Comparison of ENCODE assay signal across 2 cellular contexts in genomic region chr13:23845309-23845708, GRCh38.
TF ChIP-seq lines count a peak whose summit lies in the region.

No MANE protein-coding gene starts in this region.

TF ChIP-seq in GM12878, 131 proteins besides CTCF, POLR2A, EP300 and RAD21:
- TF ChIP-seq EED (IDR thresholded peaks at IDR 0.05; ENCODE audit: low read depth) (peak; percentile 16; the same call in 1 of the 2 replicates), SPI1 (IDR thresholded peaks at IDR 0.05; ENCODE audit: borderline replicate concordance, insufficient read depth, low read depth, low read length) (peak; percentile 15; the same call in 1 of the 2 replicates), MTA3 (IDR thresholded peaks at IDR 0.05; ENCODE audit: borderline replicate concordance, low read length) (peak; percentile 75; the same call in 1 of the 2 replicates), SMAD5 (IDR thresholded peaks at IDR 0.05; ENCODE audit: low read depth) (peak; percentile 35; the same call in 1 of the 2 replicates), CBFB (IDR thresholded peaks at IDR 0.05; ENCODE audit: low read depth) (0 out of 2 replicates have a peak, but pooled peaks have one; percentile 51), FOS (IDR thresholded peaks at IDR 0.05; ENCODE audit: borderline replicate concordance, extremely low read depth, insufficient read length) (no peak), BCL3 (IDR thresholded peaks at IDR 0.05; ENCODE audit: borderline replicate concordance, insufficient read depth, low read depth, low read length, poor library complexity, severe bottlenecking) (no peak)

TF ChIP-seq in WTC11, 78 proteins besides CTCF, POLR2A, EP300 and RAD21:
- TF ChIP-seq IRF1 (CRISPR knock-in tag; IDR thresholded peaks at IDR 0.05) (no peak), ZNF317 (CRISPR knock-in tag; IDR thresholded peaks at IDR 0.05; ENCODE audit: borderline replicate concordance, low read depth) (no peak), RORB (CRISPR knock-in tag; IDR thresholded peaks at IDR 0.05) (no peak), USF2 (CRISPR knock-in tag; IDR thresholded peaks at IDR 0.05) (no peak), SMAD3 (CRISPR knock-in tag; IDR thresholded peaks at IDR 0.05; ENCODE audit: borderline replicate concordance) (no peak), ZNF263 (CRISPR knock-in tag; IDR thresholded peaks at IDR 0.05; ENCODE audit: low read depth) (no peak), ZBTB21 (CRISPR knock-in tag; IDR thresholded peaks at IDR 0.05; ENCODE audit: borderline replicate concordance) (no peak), MXD4 (CRISPR knock-in tag; IDR thresholded peaks at IDR 0.05; ENCODE audit: borderline replicate concordance) (no peak)
